Comparison of ENCODE assay signal across 21 cellular contexts in the genomic region with DNA sequence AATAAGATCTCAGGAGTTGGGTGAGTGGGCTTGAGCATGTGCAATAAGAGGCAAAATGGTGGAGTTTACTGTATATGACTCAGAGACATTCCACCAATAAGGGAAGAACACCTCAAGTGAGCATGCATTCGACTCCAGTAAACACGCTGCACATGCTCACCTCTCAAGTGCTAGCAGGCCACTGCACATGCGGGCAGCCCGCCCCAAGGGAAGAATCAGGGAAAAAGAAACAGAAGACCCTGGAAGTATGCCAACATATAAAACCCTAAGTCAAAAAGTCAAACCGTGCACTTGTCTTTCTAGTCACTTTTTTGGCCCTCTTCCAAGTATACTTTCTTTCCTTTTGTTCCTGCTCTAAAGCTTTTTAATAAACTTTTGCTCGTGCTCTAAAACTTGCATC.
"Had no signal": no experiment of that assay in that cellular context is flagged by ENCODE, and none has a peak within 500 bp of the region (broad histone marks: within the 10 kb centered on the region; RNA-seq: fewer than 3 reads in every experiment).

No MANE protein-coding gene starts in this region.

- H3K4me1 ChIP-seq: uterus had no signal

- H3K27me3 ChIP-seq: esophagus squamous epithelium, ovary, right atrium auricular region, tibial artery, upper lobe of left lung, uterus had no signal

- H3K27ac Mint-ChIP-seq: effector memory CD8-positive, alpha-beta T cell; memory B cell; mesothelial cell of epicardium; natural killer cell; stimulated activated effector memory CD8-positive, alpha-beta T cell treated with anti-CD3 and anti-CD28 coated beads, Interleukin-12 subunit alpha, Interleukin-12 subunit beta, amount 100 ng/mL, for 72 hours; stimulated activated naive CD8-positive, alpha-beta T cell treated with anti-CD3 and anti-CD28 coated beads, Interleukin-15, Interleukin-2, amounts not matched to agents 100 ng/mL and 50 ng/mL, for 24 hours had no signal

- H3K4me3 ChIP-seq: esophagus squamous epithelium, left ventricle myocardium inferior, lower lobe of right lung, ovary, right atrium auricular region, tibial artery, upper lobe of left lung, uterus had no signal

- H3K4me3 Mint-ChIP-seq: effector memory CD8-positive, alpha-beta T cell; memory B cell; mesothelial cell of epicardium; natural killer cell; neural crest cell; stimulated activated effector memory CD8-positive, alpha-beta T cell treated with anti-CD3 and anti-CD28 coated beads, Interleukin-12 subunit alpha, Interleukin-12 subunit beta, amount 100 ng/mL, for 72 hours; stimulated activated naive CD8-positive, alpha-beta T cell treated with anti-CD3 and anti-CD28 coated beads, Interleukin-15, Interleukin-2, amounts not matched to agents 100 ng/mL and 50 ng/mL, for 24 hours had no signal

- H3K36me3 Mint-ChIP-seq: memory B cell; mesothelial cell of epicardium; natural killer cell; stimulated activated effector memory CD8-positive, alpha-beta T cell treated with anti-CD3 and anti-CD28 coated beads, Interleukin-12 subunit alpha, Interleukin-12 subunit beta, amount 100 ng/mL, for 72 hours had no signal

- H3K9me3 Mint-ChIP-seq: effector memory CD8-positive, alpha-beta T cell; memory B cell; natural killer cell; stimulated activated effector memory CD8-positive, alpha-beta T cell treated with anti-CD3 and anti-CD28 coated beads, Interleukin-12 subunit alpha, Interleukin-12 subunit beta, amount 100 ng/mL, for 72 hours; stimulated activated naive CD8-positive, alpha-beta T cell treated with anti-CD3 and anti-CD28 coated beads, Interleukin-15, Interleukin-2, amounts not matched to agents 100 ng/mL and 50 ng/mL, for 24 hours had no signal

- H3K36me3 ChIP-seq: esophagus squamous epithelium, left ventricle myocardium inferior, lower lobe of right lung, ovary, right atrium auricular region, tibial artery, upper lobe of left lung, uterus had no signal

- H3K27ac ChIP-seq: esophagus squamous epithelium, left ventricle myocardium inferior, lower lobe of right lung, ovary, right atrium auricular region, tibial artery, upper lobe of left lung, uterus had no signal

- H3K9me3 ChIP-seq: esophagus squamous epithelium, lower lobe of right lung, ovary, right atrium auricular region, tibial artery, upper lobe of left lung, uterus had no signal

- ATAC-seq: effector memory CD8-positive, alpha-beta T cell; left cardiac atrium; lower lobe of right lung; natural killer cell; stimulated activated effector memory CD8-positive, alpha-beta T cell treated with anti-CD3 and anti-CD28 coated beads, Interleukin-12 subunit alpha, Interleukin-12 subunit beta, amount 100 ng/mL, for 72 hours had no signal

- DNase-seq: effector memory CD8-positive, alpha-beta T cell; esophagus squamous epithelium; foreskin fibroblast; kidney; left cardiac atrium; left ventricle myocardium inferior; lower lobe of right lung; natural killer cell; ovary; small intestine; stimulated activated CD4-positive, alpha-beta T cell treated with anti-CD3 and anti-CD28 coated beads, Interleukin-4, amount 100 ng/mL, for 1 hour; stimulated activated CD8-positive, alpha-beta memory T cell treated with anti-CD3 and anti-CD28 coated beads, Interleukin-4, amount 100 ng/mL, for 48 hours; tibial artery; uterus had no signal

- H3K27me3 Mint-ChIP-seq: effector memory CD8-positive, alpha-beta T cell; memory B cell; stimulated activated naive CD8-positive, alpha-beta T cell treated with anti-CD3 and anti-CD28 coated beads, Interleukin-15, Interleukin-2, amounts not matched to agents 100 ng/mL and 50 ng/mL, for 24 hours had no signal
